Comparison of ENCODE assay signal across 30 cellular contexts in genomic region chr5:117604845-117605244, GRCh38.
"Had no signal": no experiment of that assay in that cellular context is flagged by ENCODE, and none has a peak within 500 bp of the region (broad histone marks: within the 10 kb centered on the region; RNA-seq: fewer than 3 reads in every experiment).

No MANE protein-coding gene starts in this region.

- H3K4me3 ChIP-seq: body of pancreas, breast epithelium, cardiac muscle cell had no signal

- H3K4me1 ChIP-seq: body of pancreas, breast epithelium had no signal

- H3K9me3 ChIP-seq: body of pancreas, breast epithelium had no signal

- H3K27me3 ChIP-seq: body of pancreas, brain microvascular endothelial cell, breast epithelium, cardiac muscle cell had no signal

- ATAC-seq: activated CD8-positive, alpha-beta T cell treated with anti-CD3 and anti-CD28 coated beads for 36 hours; activated naive CD8-positive, alpha-beta T cell treated with anti-CD3 and anti-CD28 coated beads, Interleukin-2, amount 50 U/mL, for 24 hours; activated T-cell treated with anti-CD3 and anti-CD28 coated beads, Interleukin-2, amount 50 U/mL, for 4 hours; body of pancreas had no signal

- H3K27ac ChIP-seq: body of pancreas, brain microvascular endothelial cell, breast epithelium, cardiac muscle cell, VCaP had no signal

- DNase-seq: activated B cell treated with CpG ODN at 0.5 μM for 24 hours; activated CD4-positive, alpha-beta memory T cell treated with anti-CD3 and anti-CD28 coated beads for 36 hours; activated CD4-positive, alpha-beta T cell treated with anti-CD3 and anti-CD28 coated beads for 4 hours; activated CD4-positive, alpha-beta T cell treated with anti-CD3 and anti-CD28 coated beads, Interleukin-2, amount 10 ng/mL, durations not matched to agents 24 days and 14 days; activated CD4-positive, alpha-beta T cell treated with anti-CD3 and anti-CD28 coated beads, Interleukin-2, amount 50 U/mL, for 1 hour; activated CD4-positive, alpha-beta T cell treated with anti-CD3 and anti-CD28 coated beads, Interleukin-2, amount 50 U/mL, for 4 hours; activated CD4-positive, CD25-positive, alpha-beta regulatory T cell treated with anti-CD3 and anti-CD28 coated beads, Interleukin-2, amount 50 U/mL, for 72 hours; activated CD8-positive, alpha-beta memory T cell treated with anti-CD3 and anti-CD28 coated beads, Interleukin-2, amount 50 U/mL, for 4 hours; activated CD8-positive, alpha-beta T cell treated with anti-CD3 and anti-CD28 coated beads for 36 hours; activated effector memory CD4-positive, alpha-beta T cell treated with Interleukin-2 at 50 U/mL for 16 hours; activated gamma-delta T cell; activated naive CD4-positive, alpha-beta T cell treated with anti-CD3 and anti-CD28 coated beads, Interleukin-2, amount 10 ng/mL, durations not matched to agents 7 days and 5 days; activated naive CD4-positive, alpha-beta T cell treated with Interleukin-2 at 50 U/mL for 16 hours; activated naive CD8-positive, alpha-beta T cell treated with anti-CD3 and anti-CD28 coated beads, Interleukin-2, amount 10 ng/mL, durations not matched to agents 7 days and 5 days; activated naive CD8-positive, alpha-beta T cell treated with anti-CD3 and anti-CD28 coated beads, Interleukin-2, amount 50 U/mL, for 24 hours; activated T-cell treated with anti-CD3 and anti-CD28 coated beads for 4 hours; activated T-cell treated with anti-CD3 and anti-CD28 coated beads, Interleukin-2, amount 50 U/mL, for 1 hour; activated T-cell treated with anti-CD3 and anti-CD28 coated beads, Interleukin-2, amount 50 U/mL, for 4 hours; amniotic stem cell; aorta; body of pancreas; brain microvascular endothelial cell; central memory CD4-positive, alpha-beta T cell; SW 1271; T-helper 1 cell; T-helper 2 cell; T-helper 9 cell had no signal

- H3K36me3 ChIP-seq: brain microvascular endothelial cell, breast epithelium, cardiac muscle cell had no signal
